ENCODE assay signal across 14 cellular contexts in the genomic region with DNA sequence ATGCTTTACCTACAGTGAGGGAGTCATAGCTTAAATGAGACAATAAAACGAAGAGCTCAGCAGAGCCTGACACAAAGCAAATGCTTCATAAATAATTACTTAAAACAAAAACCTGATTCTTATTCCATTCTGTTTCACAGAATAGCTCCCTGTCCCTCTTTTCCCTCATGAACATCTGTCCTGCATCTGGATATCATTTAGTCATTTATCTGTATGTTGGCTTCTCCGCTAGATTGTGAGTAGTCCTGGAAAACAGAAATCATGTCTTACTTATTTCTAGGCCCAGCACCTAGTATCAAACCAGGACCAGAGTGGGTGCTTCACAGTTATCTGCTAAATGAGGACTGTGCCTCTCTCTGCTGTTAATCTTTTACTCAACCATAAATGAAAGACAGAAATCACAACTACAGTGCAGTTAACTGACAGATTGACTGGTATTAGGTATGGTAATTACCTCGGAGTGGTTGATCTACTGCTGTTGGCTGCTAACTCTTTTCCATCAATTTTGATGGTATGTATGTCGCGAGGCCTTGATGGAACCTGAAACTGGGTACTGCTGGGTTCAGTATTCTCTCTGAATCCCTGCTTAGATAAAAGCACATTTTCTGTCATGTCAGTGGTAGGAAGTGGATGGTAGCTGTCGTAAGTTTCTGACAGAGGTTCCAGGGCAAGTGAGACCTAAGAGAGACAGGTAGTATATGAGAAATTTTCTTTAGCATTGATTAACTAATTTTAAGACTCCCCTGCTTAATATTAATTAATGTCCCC. TPM values are rescaled to one million over a fixed set of nuclear protein-coding genes. Genes with fewer than 3 reads are reported as not detected.
DNase-seq lines count a peak whose midpoint lies in the region; ATAC-seq and TF ChIP-seq lines count a peak whose summit lies in the region.
"Had no signal": no experiment of that assay in that cellular context is flagged by ENCODE, and none has a peak within 500 bp of the region (broad histone marks: within the 10 kb centered on the region; RNA-seq: fewer than 3 reads in every experiment).

No MANE protein-coding gene starts in this region.

- intact Hi-C loops in Right ventricle myocardium inferior (cut with DNase I) = no loop called here
- intact Hi-C loops in left cardiac atrium (cut with DNase I) = no loop called here
- intact Hi-C loops in vagina (cut with DNase I) = no loop called here

- no peaks in the 10 kb centered on the region for H3K9me3 ChIP-seq in mesodermal cell (ENCODE audit: control insufficient read depth, low read length)
- H3K9me3 ChIP-seq in vagina = no peaks in the 10 kb centered on the region

- H3K4me3 ChIP-seq in mesodermal cell (ENCODE audit: extremely low read depth, insufficient read depth, low read length, poor library complexity, severe bottlenecking) (no peak overlapping the region), vagina (no peak overlapping the region)

- H3K27ac ChIP-seq in mesodermal cell (ENCODE audit: low read depth, low read length, severe bottlenecking) (peak overlapping the region; percentile 97), vagina (peak overlapping the region; percentile 30)

- H3K36me3 ChIP-seq in mesodermal cell (ENCODE audit: control insufficient read depth, insufficient read depth, low read length) (peaks cover 21% of the 10 kb centered on the region), vagina (no peaks in the 10 kb centered on the region)

- WGBS in mesodermal cell (ENCODE audit: insufficient coverage in 2 of 2), 2 experiments = 90 to 91% methylated on average over 2 to 4 of the region's 6 CpGs

- ATAC-seq in Right ventricle myocardium inferior = peak; percentile 24
- no peak for ATAC-seq in left cardiac atrium
- no peak for ATAC-seq in GM19463 (IDR thresholded peaks at IDR 0.05; ENCODE audit: unreplicated experiment)

- H3K4me1 ChIP-seq in mesodermal cell (ENCODE audit: control insufficient read depth, insufficient read depth, low read length, poor library complexity, severe bottlenecking) (peaks cover 47% of the 10 kb centered on the region), vagina (peaks cover 19% of the 10 kb centered on the region)

- TF ChIP-seq CTCF in vagina (IDR thresholded peaks at IDR 0.05) = no peak

- TF ChIP-seq POLR2A in vagina (IDR thresholded peaks at IDR 0.05) = no peak

- no peaks in the 10 kb centered on the region for H3K27me3 ChIP-seq in vagina

- DNase-seq in Right ventricle myocardium inferior (ENCODE audit: missing footprints) (no peak), left cardiac atrium (no peak), dermis blood vessel endothelial cell (peak; percentile 3), vagina (ENCODE audit: extremely low spot score in 2 of 2) (no peak), superior temporal gyrus (ENCODE audit: extremely low spot score) (no peak), DMS153 (lab: John Stamatoyannopoulos, UW) (no peak)
- DNase-seq: activated CD8-positive, alpha-beta memory T cell treated with anti-CD3 and anti-CD28 coated beads for 24 hours; activated naive CD8-positive, alpha-beta T cell treated with anti-CD3 and anti-CD28 coated beads for 36 hours; effector CD8-positive, alpha-beta T cell; GDM1; NCI-H1105; stimulated activated CD4-positive, alpha-beta T cell treated with anti-CD3 and anti-CD28 coated beads, Interleukin-12 subunit alpha, Interleukin-12 subunit beta, amount 100 ng/mL, for 4 hours had no signal

RNA-seq across cellular contexts. Expression of gene C2CD3, which starts 31.5 kb away (rescaled TPM):
- total RNA-seq in Right ventricle myocardium inferior = 9.6 TPM
- total RNA-seq in left cardiac atrium = 10 to 100 TPM; 12.2 to 17.9 TPM
- 13.4 and 14.4 TPM in 2 replicates for total RNA-seq in dermis blood vessel endothelial cell
- 16.9 TPM for polyA plus RNA-seq in mesodermal cell (2013, experiment 1 of 2)
- polyA plus RNA-seq in mesodermal cell (2013, experiment 2 of 2) = 12.2 TPM
- 23.8 TPM for total RNA-seq in vagina

RNA-seq across cellular contexts. Expression of gene PPME1, which starts 31.8 kb away (rescaled TPM):
- total RNA-seq in Right ventricle myocardium inferior (34.6 TPM), left cardiac atrium (10 to 100 TPM; 26.9 to 31.7 TPM), dermis blood vessel endothelial cell (15.1 and 29.5 TPM in 2 replicates), vagina (29.2 TPM)
- 46.8 TPM for polyA plus RNA-seq in mesodermal cell (2013, experiment 1 of 2)
- 38.8 TPM for polyA plus RNA-seq in mesodermal cell (2013, experiment 2 of 2)
